20 cellular contexts compared by ENCODE assay signal in the genomic region with DNA sequence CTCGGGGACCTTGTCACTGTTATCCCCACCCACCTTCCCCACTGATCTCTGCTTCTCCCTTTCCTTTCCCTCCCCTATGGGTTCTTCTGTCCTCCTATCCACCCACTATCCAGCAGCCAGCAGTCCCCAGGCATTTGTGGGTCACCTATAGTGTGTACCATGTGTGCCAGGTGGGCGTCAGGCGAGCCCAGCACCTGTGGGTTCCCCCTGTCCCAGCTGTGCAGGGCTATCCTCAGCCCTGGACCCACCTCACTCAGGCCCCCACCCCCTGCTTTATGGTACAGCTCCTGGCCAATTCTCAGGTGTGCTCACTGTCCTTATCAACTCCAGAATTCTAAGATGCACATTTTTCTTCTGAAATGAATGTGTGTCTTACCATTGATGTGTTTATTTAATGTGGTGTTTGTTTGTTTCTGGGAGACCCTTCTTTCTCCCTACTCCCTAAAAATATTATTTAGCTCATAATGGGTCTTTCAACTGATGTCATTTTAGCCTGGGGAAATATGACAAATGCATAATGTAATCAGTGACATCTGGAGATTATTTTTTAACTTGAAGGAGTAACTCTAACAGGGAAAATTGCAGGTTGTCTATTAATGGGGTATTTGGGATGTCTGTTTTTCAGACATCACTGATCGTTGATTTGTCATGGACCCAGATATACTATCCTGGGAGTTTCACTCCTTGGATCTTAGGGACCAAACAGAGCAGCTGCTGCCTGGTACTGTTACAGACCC.
"Had no signal": no experiment of that assay in that cellular context is flagged by ENCODE, and none has a peak within 500 bp of the region (broad histone marks: within the 10 kb centered on the region; RNA-seq: fewer than 3 reads in every experiment).

No MANE protein-coding gene starts in this region.

- H3K27ac Mint-ChIP-seq: activated CD8-positive, alpha-beta T cell treated with anti-CD3 and anti-CD28 coated beads, Interleukin-2, amount 10 ng/mL, durations not matched to agents 7 days and 5 days; activated naive CD8-positive, alpha-beta T cell treated with anti-CD3 and anti-CD28 coated beads, Interleukin-2, amount 10 ng/mL, durations not matched to agents 7 days and 5 days had no signal

- H3K9me3 Mint-ChIP-seq: activated naive CD8-positive, alpha-beta T cell treated with anti-CD3 and anti-CD28 coated beads, Interleukin-2, amount 10 ng/mL, durations not matched to agents 7 days and 5 days had no signal

- H3K27ac ChIP-seq: adrenal gland, SK-N-MC had no signal

- H3K36me3 Mint-ChIP-seq: activated naive CD8-positive, alpha-beta T cell treated with anti-CD3 and anti-CD28 coated beads, Interleukin-2, amount 10 ng/mL, durations not matched to agents 7 days and 5 days had no signal

- H3K27me3 ChIP-seq: adrenal gland had no signal

- ATAC-seq: activated CD4-positive, CD25-positive, alpha-beta regulatory T cell treated with anti-CD3 and anti-CD28 coated beads, Interleukin-2, amount 50 U/mL, for 24 hours; activated CD8-positive, alpha-beta T cell treated with anti-CD3 and anti-CD28 coated beads, Interleukin-2, amount 10 ng/mL, durations not matched to agents 7 days and 5 days; Panc1; Right ventricle myocardium inferior had no signal

- H3K4me3 ChIP-seq: adrenal gland, SK-N-MC had no signal

- H3K36me3 ChIP-seq: adrenal gland had no signal

- DNase-seq: activated CD4-positive, alpha-beta T cell treated with anti-CD3 and anti-CD28 coated beads for 4 hours; activated CD8-positive, alpha-beta T cell treated with anti-CD3 and anti-CD28 coated beads, Interleukin-2, amount 10 ng/mL, durations not matched to agents 7 days and 5 days; activated naive CD4-positive, alpha-beta T cell treated with anti-CD3 and anti-CD28 coated beads, Interleukin-2, amount 50 U/mL, for 16 hours; activated naive CD8-positive, alpha-beta T cell treated with anti-CD3 and anti-CD28 coated beads, Interleukin-2, amount 10 ng/mL, durations not matched to agents 7 days and 5 days; anterior cingulate cortex; caudate nucleus; KBM-7; NCI-H1417; NCI-H1930; NCI-H345; NCI-H510A; NCI-H526 treated with DMSO at 0.1 percent for 48 hours; OCI-M1; RPMI8226; SW 1271 had no signal

- H3K4me3 Mint-ChIP-seq: activated CD8-positive, alpha-beta T cell treated with anti-CD3 and anti-CD28 coated beads, Interleukin-2, amount 10 ng/mL, durations not matched to agents 7 days and 5 days; activated naive CD8-positive, alpha-beta T cell treated with anti-CD3 and anti-CD28 coated beads, Interleukin-2, amount 10 ng/mL, durations not matched to agents 7 days and 5 days had no signal

- H3K9me3 ChIP-seq: adrenal gland had no signal
